18 cellular contexts compared by ENCODE assay signal in the genomic region with DNA sequence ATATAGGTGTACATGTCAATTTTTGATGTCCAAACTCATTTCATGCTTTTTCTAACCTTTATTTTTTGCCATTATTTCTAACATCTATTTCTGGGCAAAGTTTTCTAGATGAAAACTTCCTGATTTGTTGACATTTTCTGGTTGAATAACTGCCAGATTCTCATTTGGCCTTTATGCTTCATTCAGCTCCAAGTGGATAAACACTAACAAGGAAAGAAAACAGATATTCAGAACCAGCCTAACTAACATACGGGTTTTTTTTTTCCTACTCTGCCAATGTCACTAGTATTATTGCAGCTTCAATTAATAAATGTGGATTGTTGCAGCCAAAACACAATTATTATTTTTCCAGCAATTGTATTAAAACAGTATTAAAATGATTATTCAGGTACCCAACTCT.
"Had no signal": no experiment of that assay in that cellular context is flagged by ENCODE, and none has a peak within 500 bp of the region (broad histone marks: within the 10 kb centered on the region; RNA-seq: fewer than 3 reads in every experiment).

No MANE protein-coding gene starts in this region.

- H3K27ac ChIP-seq: colonic mucosa, esophagus squamous epithelium, neutrophil, pancreas, right atrium auricular region, sigmoid colon, stomach, tibial artery had no signal

- ATAC-seq: mucosa of descending colon; natural killer cell treated with Interleukin-12 subunit alpha and Interleukin-12 subunit beta and Interleukin-15 and Interleukin-18, amount 100 ng/mL, for 72 hours; pancreas; stimulated activated effector memory CD8-positive, alpha-beta T cell treated with anti-CD3 and anti-CD28 coated beads, Interleukin-12 subunit alpha, Interleukin-12 subunit beta, amount 100 ng/mL, for 72 hours had no signal

- DNase-seq: colonic mucosa; effector CD8-positive, alpha-beta T cell; esophagus squamous epithelium; head of caudate nucleus; mesenchymal stem cell; mucosa of descending colon; naive B cell; pancreas; sigmoid colon; stimulated activated CD4-positive, alpha-beta T cell treated with anti-CD3 and anti-CD28 coated beads, Interleukin-2, amount 100 ng/mL, for 24 hours; stimulated activated CD4-positive, alpha-beta T cell treated with anti-CD3 and anti-CD28 coated beads, Interleukin-4, amount 100 ng/mL, for 24 hours; stimulated activated naive CD4-positive, alpha-beta T cell treated with Interleukin-2 at 50 U/mL for 16 hours; stomach; tibial artery had no signal

- H3K4me3 ChIP-seq: colonic mucosa, esophagus squamous epithelium, mucosa of descending colon, pancreas, right atrium auricular region, sigmoid colon, stomach, tibial artery had no signal

- H3K4me1 ChIP-seq: colonic mucosa, esophagus squamous epithelium, right atrium auricular region, sigmoid colon, stomach, tibial artery had no signal

- H3K27me3 ChIP-seq: colonic mucosa, esophagus squamous epithelium, neutrophil, pancreas, right atrium auricular region, sigmoid colon, stomach, tibial artery had no signal

- H3K36me3 ChIP-seq: colonic mucosa, esophagus squamous epithelium, neutrophil, pancreas, right atrium auricular region, sigmoid colon, stomach, tibial artery had no signal

- H3K9me3 ChIP-seq: colonic mucosa, esophagus squamous epithelium, mucosa of descending colon, neutrophil, pancreas, right atrium auricular region, sigmoid colon, stomach, tibial artery had no signal
